20 cellular contexts compared by ENCODE assay signal in genomic region chr6:64736421-64736950, GRCh38.
DNase-seq lines count a peak whose midpoint lies in the region; ATAC-seq and TF ChIP-seq lines count a peak whose summit lies in the region.
"Had no signal": no experiment of that assay in that cellular context is flagged by ENCODE, and none has a peak within 500 bp of the region (broad histone marks: within the 10 kb centered on the region; RNA-seq: fewer than 3 reads in every experiment).

No MANE protein-coding gene starts in this region.

- H3K27ac ChIP-seq in RWPE2 (ENCODE audit: poor library complexity, severe bottlenecking) (no peak overlapping the region), H9 (ENCODE audit: insufficient read length, low read depth, low read length) (no peak overlapping the region)
- H3K27ac ChIP-seq: BLaER1 had no signal

- no peak overlapping the region for H3K23ac ChIP-seq in H9 (ENCODE audit: insufficient read length, low read depth, low read length)

- H3K36me3 Mint-ChIP-seq in H9 (ENCODE audit: insufficient read depth in 1 of 3, low read depth in 3 of 3), result peaks cover 0 to 2% (median 0%) of the 10 kb centered on the region in 3 experiments; a peak in 2 of 7 replicates

- no peak overlapping the region for H4K91ac ChIP-seq in H9 (ENCODE audit: insufficient read length, low read depth, low read length)

- no peak overlapping the region for H2BK120ac ChIP-seq in H9 (ENCODE audit: low read depth, low read length, poor library complexity, severe bottlenecking)

- H3K4me1 Mint-ChIP-seq in H9, result no peaks in the 10 kb centered on the region

- no peak overlapping the region for H2BK5ac ChIP-seq in H9 (ENCODE audit: insufficient read length, low read length)

- H3K4me3 ChIP-seq in BE2C (ENCODE audit: low read depth, low read length) (no peak overlapping the region), RWPE2 (ENCODE audit: severe bottlenecking) (no peak overlapping the region), fibroblast of villous mesenchyme (ENCODE audit: low read depth, low read length) (no peak overlapping the region)
- H3K4me3 ChIP-seq: BLaER1 had no signal

- no CpG with 5 or more reads among the region's 4 CpGs for WGBS in H9 (ENCODE audit: extremely low coverage, insufficient read length, low lambda C conversion rate)

- no peak overlapping the region for H3K4me2 ChIP-seq in H9 (ENCODE audit: insufficient read depth, insufficient read length, low read length)
- H3K4me2 ChIP-seq: BLaER1, SK-N-SH had no signal

- no peak overlapping the region for H2AK5ac ChIP-seq in H9 (ENCODE audit: insufficient read length, low read length)

- no peak overlapping the region for H2BK15ac ChIP-seq in H9 (ENCODE audit: low read depth, low read length)

- no peak for DNase-seq in BE2C
- peak; percentile 5 for DNase-seq in KBM-7
- no peak for DNase-seq in RWPE2 (ENCODE audit: low spot score)
- DNase-seq in fibroblast of villous mesenchyme (ENCODE audit: low read depth), result peak; percentile 37
- DNase-seq in nucleus accumbens (lab: John Stamatoyannopoulos, UW), result no peak
- DNase-seq in H9, result no peak
- DNase-seq: Caco-2; CD4-positive, alpha-beta T cell; DMS 273 treated with DMSO at 0.1 percent for 48 hours; DMS79 treated with DMSO at 0.1 percent for 48 hours; NCI-H1417 treated with DMSO at 0.1 percent for 48 hours; NCI-H187 treated with DMSO at 0.1 percent for 48 hours; NCI-H2107; NCI-H510A; NCI-H748 treated with DMSO at 0.1 percent for 48 hours; NK-92 treated with Interleukin-12 subunit alpha and Interleukin-12 subunit beta, amount 100 ng/mL, for 24 hours; SHP77; SK-N-SH had no signal

- H4K5ac ChIP-seq in H9 (ENCODE audit: insufficient read length, low read depth, low read length), result no peak overlapping the region

- no peak overlapping the region for H3K9ac ChIP-seq in H9 (ENCODE audit: extremely low read depth, insufficient read length, low read length)
- H3K9ac ChIP-seq: BLaER1, SK-N-SH had no signal

- H3K36me3 ChIP-seq in BE2C (no peaks in the 10 kb centered on the region), RWPE2 (ENCODE audit: low read depth) (no peaks in the 10 kb centered on the region)
- H3K36me3 ChIP-seq: BLaER1 had no signal

- H3K14ac ChIP-seq in H9 (ENCODE audit: insufficient read depth, low read length), result no peak overlapping the region

- in situ Hi-C loops in KBM-7 (cut with MboI; ENCODE audit: low pct_unique_long_range_greater_than_20kb, low sequenced_read_pairs), result no loop called here

- no peak overlapping the region for H3K4me3 Mint-ChIP-seq in H9
- H3K4me3 Mint-ChIP-seq: CD4-positive, alpha-beta T cell had no signal

- no peak overlapping the region for H2BK20ac ChIP-seq in H9 (ENCODE audit: low read depth, low read length, poor library complexity, severe bottlenecking)

- no peak overlapping the region for H3K4ac ChIP-seq in H9 (ENCODE audit: low read depth, low read length)

- H3K9me3 Mint-ChIP-seq in H9, result peaks cover 0 to 4% of the 10 kb centered on the region in 2 experiments; a peak in 4 of 5 replicates

- H3K4me1 ChIP-seq in BE2C (no peaks in the 10 kb centered on the region), RWPE2 (ENCODE audit: insufficient read depth, poor library complexity, severe bottlenecking) (no peaks in the 10 kb centered on the region), H9 (ENCODE audit: insufficient read depth, low read length) (no peaks in the 10 kb centered on the region)
- H3K4me1 ChIP-seq: BLaER1, Caco-2 had no signal

- H3K9me3 ChIP-seq in BE2C, result no peaks in the 10 kb centered on the region
- no peaks in the 10 kb centered on the region for H3K9me3 ChIP-seq in RWPE2 (ENCODE audit: severe bottlenecking)
- H3K9me3 ChIP-seq in H9 (ENCODE audit: control insufficient read depth, low read depth, low read length), result no peaks in the 10 kb centered on the region
- H3K9me3 ChIP-seq: BLaER1, Caco-2, SK-N-SH had no signal

- no peak overlapping the region for H3K56ac ChIP-seq in H9 (ENCODE audit: insufficient read length, low read depth, low read length)

- TF ChIP-seq CTCF in BE2C (IDR thresholded peaks at IDR 0.05; ENCODE audit: low read depth, low read length) (peak; percentile 10; the same call in 1 of the 2 replicates), RWPE2 (IDR thresholded peaks at IDR 0.05; ENCODE audit: poor library complexity, severe bottlenecking) (no peak), fibroblast of villous mesenchyme (IDR thresholded peaks at IDR 0.05; ENCODE audit: insufficient read depth, low read depth, low read length) (peak; percentile 9), H9 (conservative IDR thresholded peaks at IDR 0.05) (no peak)

- H3K79me2 ChIP-seq in H9 (ENCODE audit: insufficient read depth, low read length), result no peaks in the 10 kb centered on the region

- H3K23me2 ChIP-seq in H9 (ENCODE audit: insufficient read length, low read depth, low read length, poor library complexity, severe bottlenecking), result no peaks in the 10 kb centered on the region

- H4K8ac ChIP-seq in H9 (replicated peaks; ENCODE audit: insufficient read length, low read depth, low read length), result no peak overlapping the region

- ATAC-seq in RWPE2 (ENCODE audit: low read depth) (0 out of 3 replicates have a peak, but pooled peaks have one; percentile 33), HG03095 (IDR thresholded peaks at IDR 0.05; ENCODE audit: unreplicated experiment) (no peak)

- no peaks in the 10 kb centered on the region for H3K27me3 Mint-ChIP-seq in H9 (ENCODE audit: low read depth)
- H3K27me3 Mint-ChIP-seq: CD4-positive, alpha-beta T cell had no signal

- no peaks in the 10 kb centered on the region for H4K20me1 ChIP-seq in H9 (ENCODE audit: control insufficient read depth, insufficient read depth, insufficient read length)
- H4K20me1 ChIP-seq: BLaER1 had no signal

- no peak overlapping the region for H3T11ph ChIP-seq in H9 (ENCODE audit: low read length)

- H3K79me1 ChIP-seq in H9 (ENCODE audit: insufficient read depth, low read depth, low read length, poor library complexity, severe bottlenecking), result no peaks in the 10 kb centered on the region

- H3K27me3 ChIP-seq in BE2C, result no peaks in the 10 kb centered on the region
- no peaks in the 10 kb centered on the region for H3K27me3 ChIP-seq in RWPE2 (ENCODE audit: insufficient read depth, poor library complexity, severe bottlenecking)
- no peaks in the 10 kb centered on the region for H3K27me3 ChIP-seq in H9 (ENCODE audit: insufficient read depth, low read length)
- H3K27me3 ChIP-seq: BLaER1 had no signal

- no peak overlapping the region for H2AFZ ChIP-seq in H9 (ENCODE audit: low read length)

- H3K27ac Mint-ChIP-seq in H9, result no peak overlapping the region
- H3K27ac Mint-ChIP-seq: CD4-positive, alpha-beta T cell had no signal

- no peak overlapping the region for H3K18ac ChIP-seq in H9 (ENCODE audit: insufficient read length, low read depth, low read length)

- H2BK12ac ChIP-seq in H9 (ENCODE audit: insufficient read length, low read depth, low read length), result no peak overlapping the region

Comparison
In these comparisons a context has a peak if more than half of its experiments do, and no peak if none do; other contexts are left out.
1. DNase-seq: peak in KBM-7 (single experiment) and fibroblast of villous mesenchyme (single experiment); none in BE2C (single experiment), RWPE2 (single experiment), nucleus accumbens (0 of 56) and H9 (single experiment).
2. CTCF ChIP-seq: peak in BE2C (single experiment) and fibroblast of villous mesenchyme (single experiment); none in RWPE2 (single experiment) and H9 (single experiment).